Comparison of ENCODE assay signal across 35 cellular contexts in genomic region chr19:20339444-20339843, GRCh38.
"Had no signal": no experiment of that assay in that cellular context is flagged by ENCODE, and none has a peak within 500 bp of the region (broad histone marks: within the 10 kb centered on the region; RNA-seq: fewer than 3 reads in every experiment).

No MANE protein-coding gene starts in this region.

- DNase-seq: activated B cell treated with CpG ODN at 0.5 μM for 24 hours; activated CD4-positive, alpha-beta memory T cell treated with anti-CD3 and anti-CD28 coated beads for 36 hours; activated CD4-positive, alpha-beta T cell treated with anti-CD3 and anti-CD28 coated beads for 4 hours; activated CD4-positive, alpha-beta T cell treated with anti-CD3 and anti-CD28 coated beads, Interleukin-2, amount 10 ng/mL, durations not matched to agents 24 days and 14 days; activated CD4-positive, alpha-beta T cell treated with anti-CD3 and anti-CD28 coated beads, Interleukin-2, amount 50 U/mL, for 1 hour; activated CD4-positive, alpha-beta T cell treated with anti-CD3 and anti-CD28 coated beads, Interleukin-2, amount 50 U/mL, for 4 hours; activated CD4-positive, CD25-positive, alpha-beta regulatory T cell treated with anti-CD3 and anti-CD28 coated beads, Interleukin-2, amount 50 U/mL, for 72 hours; activated CD8-positive, alpha-beta memory T cell treated with anti-CD3 and anti-CD28 coated beads, Interleukin-2, amount 50 U/mL, for 4 hours; activated CD8-positive, alpha-beta T cell treated with anti-CD3 and anti-CD28 coated beads for 36 hours; activated effector memory CD4-positive, alpha-beta T cell treated with anti-CD3 and anti-CD28 coated beads, Interleukin-2, amount 50 U/mL, for 16 hours; activated gamma-delta T cell treated with Interleukin-2 at 50 U/mL for 16 hours; activated naive CD4-positive, alpha-beta T cell; activated naive CD4-positive, alpha-beta T cell treated with anti-CD3 and anti-CD28 coated beads for 36 hours; activated naive CD4-positive, alpha-beta T cell treated with anti-CD3 and anti-CD28 coated beads, Interleukin-2, amount 50 U/mL, for 16 hours; activated naive CD8-positive, alpha-beta T cell treated with anti-CD3 and anti-CD28 coated beads for 36 hours; activated T-cell treated with anti-CD3 and anti-CD28 coated beads for 4 hours; activated T-cell treated with anti-CD3 and anti-CD28 coated beads, Interleukin-2, amount 50 U/mL, for 1 hour; activated T-cell treated with anti-CD3 and anti-CD28 coated beads, Interleukin-2, amount 50 U/mL, for 4 hours; activated T-cell treated with anti-CD3 and anti-CD28 coated beads, Interleukin-2, amount 50 U/mL, for 72 hours; adrenal gland; amniotic stem cell; aorta; body of pancreas; brain microvascular endothelial cell; central memory CD4-positive, alpha-beta T cell; T-helper 2 cell; T-helper 9 cell; WERI-Rb-1 had no signal

- H3K27me3 Mint-ChIP-seq: activated B cell treated with CpG ODN at 0.5 μM for 24 hours; activated CD4-positive, alpha-beta memory T cell treated with anti-CD3 and anti-CD28 coated beads for 36 hours; activated CD4-positive, alpha-beta T cell treated with anti-CD3 and anti-CD28 coated beads, Interleukin-2, amount 10 ng/mL, durations not matched to agents 24 days and 14 days; activated CD8-positive, alpha-beta T cell treated with anti-CD3 and anti-CD28 coated beads for 36 hours had no signal

- FAIRE-seq: astrocyte had no signal

- H3K36me3 ChIP-seq: adrenal gland, brain microvascular endothelial cell, breast epithelium, WERI-Rb-1 had no signal

- H3K36me3 Mint-ChIP-seq: activated CD4-positive, alpha-beta memory T cell treated with anti-CD3 and anti-CD28 coated beads for 36 hours; activated naive CD4-positive, alpha-beta T cell treated with anti-CD3 and anti-CD28 coated beads, Interleukin-2, amount 50 U/mL, for 72 hours had no signal

- H3K4me1 Mint-ChIP-seq: activated B cell treated with CpG ODN at 0.5 μM for 24 hours; activated CD4-positive, alpha-beta T cell treated with anti-CD3 and anti-CD28 coated beads, Interleukin-2, amount 10 ng/mL, durations not matched to agents 24 days and 14 days; activated naive CD8-positive, alpha-beta T cell treated with anti-CD3 and anti-CD28 coated beads for 36 hours; activated T-helper 17 cell treated with anti-CD3 and anti-CD28 coated beads, Interleukin-2, amount 50 U/mL, for 72 hours had no signal

- H3K27ac Mint-ChIP-seq: activated B cell treated with CpG ODN at 0.5 μM for 24 hours; activated CD4-positive, alpha-beta memory T cell treated with anti-CD3 and anti-CD28 coated beads for 36 hours; activated CD4-positive, alpha-beta T cell treated with anti-CD3 and anti-CD28 coated beads, Interleukin-2, amount 10 ng/mL, durations not matched to agents 24 days and 14 days; activated CD8-positive, alpha-beta T cell treated with anti-CD3 and anti-CD28 coated beads for 36 hours; activated naive CD4-positive, alpha-beta T cell treated with anti-CD3 and anti-CD28 coated beads for 36 hours; activated naive CD4-positive, alpha-beta T cell treated with anti-CD3 and anti-CD28 coated beads, Interleukin-2, amount 50 U/mL, for 72 hours; activated naive CD8-positive, alpha-beta T cell treated with anti-CD3 and anti-CD28 coated beads for 36 hours; activated T-cell treated with anti-CD3 and anti-CD28 coated beads, Interleukin-2, amount 50 U/mL, for 72 hours; activated T-helper 1 cell treated with anti-CD3 and anti-CD28 coated beads, Interleukin-12 subunit alpha, Interleukin-12 subunit beta, Interleukin-2, Interleukin-4 antibody, amounts not matched to agents 30 ng/mL and 10 ng/mL and 1 ng/mL, durations not matched to agents 14 hours and 24 hours and 36 hours; activated T-helper 17 cell treated with anti-CD3 and anti-CD28 coated beads, Interleukin-2, amount 50 U/mL, for 72 hours; T-helper 1 cell treated with Interleukin-12 subunit alpha and Interleukin-12 subunit beta and Interleukin-4 antibody, amounts not matched to agents 30 μg/mL and 1 μg/mL, for 36 hours; T-helper 2 cell treated with Interferon-gamma antibody and Interleukin-4, amounts not matched to agents 5 μg/mL and 100 μg/mL, for 36 hours had no signal

- ATAC-seq: activated CD8-positive, alpha-beta T cell treated with anti-CD3 and anti-CD28 coated beads for 36 hours; activated naive CD4-positive, alpha-beta T cell treated with anti-CD3 and anti-CD28 coated beads, Interleukin-2, amount 50 U/mL, for 72 hours; activated T-cell treated with anti-CD3 and anti-CD28 coated beads, Interleukin-2, amount 50 U/mL, for 4 hours; activated T-cell treated with anti-CD3 and anti-CD28 coated beads, Interleukin-2, amount 50 U/mL, for 72 hours; activated T-helper 17 cell treated with anti-CD3 and anti-CD28 coated beads, Interleukin-2, amount 50 U/mL, for 72 hours; body of pancreas had no signal

- H3K4me1 ChIP-seq: adrenal gland, body of pancreas, breast epithelium had no signal

- H3K9me3 ChIP-seq: adrenal gland, body of pancreas, breast epithelium had no signal

- H3K4me3 Mint-ChIP-seq: activated B cell treated with CpG ODN at 0.5 μM for 24 hours; activated CD4-positive, alpha-beta memory T cell treated with anti-CD3 and anti-CD28 coated beads for 36 hours; activated CD4-positive, alpha-beta T cell treated with anti-CD3 and anti-CD28 coated beads, Interleukin-2, amount 10 ng/mL, durations not matched to agents 24 days and 14 days; activated CD8-positive, alpha-beta T cell treated with anti-CD3 and anti-CD28 coated beads for 36 hours; activated naive CD4-positive, alpha-beta T cell treated with anti-CD3 and anti-CD28 coated beads for 36 hours; activated naive CD8-positive, alpha-beta T cell treated with anti-CD3 and anti-CD28 coated beads for 36 hours; activated T-cell treated with anti-CD3 and anti-CD28 coated beads, Interleukin-2, amount 50 U/mL, for 4 hours; activated T-cell treated with anti-CD3 and anti-CD28 coated beads, Interleukin-2, amount 50 U/mL, for 72 hours; activated T-helper 1 cell treated with anti-CD3 and anti-CD28 coated beads, Interleukin-12 subunit alpha, Interleukin-12 subunit beta, Interleukin-2, Interleukin-4 antibody, amounts not matched to agents 30 ng/mL and 10 ng/mL and 1 ng/mL, durations not matched to agents 14 hours and 24 hours and 36 hours; activated T-helper 17 cell treated with anti-CD3 and anti-CD28 coated beads, Interleukin-2, amount 50 U/mL, for 72 hours; T-helper 1 cell treated with Interleukin-12 subunit alpha and Interleukin-12 subunit beta and Interleukin-4 antibody, amounts not matched to agents 30 μg/mL and 1 μg/mL, for 36 hours; T-helper 2 cell treated with Interferon-gamma antibody and Interleukin-4, amounts not matched to agents 5 μg/mL and 100 μg/mL, for 36 hours had no signal

- H3K27ac ChIP-seq: adrenal gland, body of pancreas, brain microvascular endothelial cell, breast epithelium, WERI-Rb-1 had no signal

- H3K9me3 Mint-ChIP-seq: activated CD4-positive, alpha-beta memory T cell treated with anti-CD3 and anti-CD28 coated beads for 36 hours; activated CD8-positive, alpha-beta T cell treated with anti-CD3 and anti-CD28 coated beads for 36 hours; activated naive CD4-positive, alpha-beta T cell treated with anti-CD3 and anti-CD28 coated beads for 36 hours; activated naive CD4-positive, alpha-beta T cell treated with anti-CD3 and anti-CD28 coated beads, Interleukin-2, amount 50 U/mL, for 72 hours; activated T-helper 17 cell treated with anti-CD3 and anti-CD28 coated beads, Interleukin-2, amount 50 U/mL, for 72 hours had no signal

- H3K4me3 ChIP-seq: adrenal gland, body of pancreas, breast epithelium had no signal
